Comparison of ENCODE assay signal across 17 cellular contexts in the genomic region with DNA sequence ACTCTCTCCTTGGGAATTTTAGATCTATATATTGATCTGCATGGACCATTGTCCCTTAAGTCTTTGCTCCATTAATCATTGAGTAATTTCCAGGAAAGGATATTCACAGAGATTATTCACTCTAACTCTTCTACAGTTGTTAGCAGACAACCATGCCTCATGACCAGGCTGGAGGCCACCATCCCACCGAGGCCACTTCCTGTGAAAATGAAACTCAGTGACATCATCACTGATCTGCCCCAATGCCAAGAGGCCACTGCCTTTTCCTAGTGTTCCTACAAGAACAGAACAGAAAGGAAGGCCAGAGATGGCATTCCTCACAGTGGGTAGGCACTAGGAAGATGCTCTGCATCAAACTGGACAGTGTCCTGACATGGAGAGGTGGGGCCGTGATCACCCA.
DNase-seq lines count a peak whose midpoint lies in the region; ATAC-seq lines count a peak whose summit lies in the region.
"Had no signal": no experiment of that assay in that cellular context is flagged by ENCODE, and none has a peak within 500 bp of the region (broad histone marks: within the 10 kb centered on the region; RNA-seq: fewer than 3 reads in every experiment).

No MANE protein-coding gene starts in this region.

- H3K4me3 Mint-ChIP-seq in activated T-helper 17 cell treated with anti-CD3 and anti-CD28 coated beads, Interleukin-2, amount 50 U/mL, for 72 hours, result no peak overlapping the region
- no peak overlapping the region for H3K4me3 Mint-ChIP-seq in stimulated activated naive B cell treated with anti-CD40 and anti-IgM and Interleukin-4, amounts not matched to agents 10 μg/mL and 1 μg/mL and 100 μg/mL, for 72 hours
- H3K4me3 Mint-ChIP-seq: B cell, nephron had no signal

- DNase-seq in AG08396 (ENCODE audit: low spot score) (peak; percentile 10), HK-2 (ENCODE audit: unreplicated experiment) (peak; percentile 25), myocyte (ENCODE audit: low read depth) (peak; percentile 26), hepatic stellate cell (ENCODE audit: low spot score) (no peak)
- DNase-seq in stimulated activated naive B cell treated with anti-CD40 and anti-IgM and Interleukin-4, amounts not matched to agents 10 μg/mL and 1 μg/mL and 100 μg/mL, for 72 hours, result no peak
- DNase-seq: activated CD4-positive, alpha-beta T cell treated with anti-CD3 and anti-CD28 coated beads, Interleukin-2, amount 50 U/mL, for 48 hours; aorta; lower lobe of right lung; NCI-H2081; NCI-H526 treated with DMSO at 0.1 percent for 48 hours; PC-9; substantia nigra had no signal

- H3K27me3 Mint-ChIP-seq in activated T-helper 17 cell treated with anti-CD3 and anti-CD28 coated beads, Interleukin-2, amount 50 U/mL, for 72 hours, result peaks cover 8% of the 10 kb centered on the region
- H3K27me3 Mint-ChIP-seq in stimulated activated naive B cell treated with anti-CD40 and anti-IgM and Interleukin-4, amounts not matched to agents 10 μg/mL and 1 μg/mL and 100 μg/mL, for 72 hours, result no peaks in the 10 kb centered on the region
- H3K27me3 Mint-ChIP-seq: B cell had no signal

- no peaks in the 10 kb centered on the region for H3K36me3 Mint-ChIP-seq in activated T-helper 17 cell treated with anti-CD3 and anti-CD28 coated beads, Interleukin-2, amount 50 U/mL, for 72 hours (ENCODE audit: low read depth)
- no peaks in the 10 kb centered on the region for H3K36me3 Mint-ChIP-seq in stimulated activated naive B cell treated with anti-CD40 and anti-IgM and Interleukin-4, amounts not matched to agents 10 μg/mL and 1 μg/mL and 100 μg/mL, for 72 hours

- no peak overlapping the region for H3K27ac Mint-ChIP-seq in activated T-helper 17 cell treated with anti-CD3 and anti-CD28 coated beads, Interleukin-2, amount 50 U/mL, for 72 hours
- H3K27ac Mint-ChIP-seq in stimulated activated naive B cell treated with anti-CD40 and anti-IgM and Interleukin-4, amounts not matched to agents 10 μg/mL and 1 μg/mL and 100 μg/mL, for 72 hours, result no peak overlapping the region
- H3K27ac Mint-ChIP-seq: B cell had no signal

- H3K9me3 Mint-ChIP-seq in activated T-helper 17 cell treated with anti-CD3 and anti-CD28 coated beads, Interleukin-2, amount 50 U/mL, for 72 hours, result no peaks in the 10 kb centered on the region
- H3K9me3 Mint-ChIP-seq in stimulated activated naive B cell treated with anti-CD40 and anti-IgM and Interleukin-4, amounts not matched to agents 10 μg/mL and 1 μg/mL and 100 μg/mL, for 72 hours, result no peaks in the 10 kb centered on the region
- H3K9me3 Mint-ChIP-seq: nephron had no signal

- ATAC-seq in activated T-helper 17 cell treated with anti-CD3 and anti-CD28 coated beads, Interleukin-2, amount 50 U/mL, for 72 hours (replicated peaks), result peak; percentile 50
- ATAC-seq in stimulated activated naive B cell treated with anti-CD40 and anti-IgM and Interleukin-4, amounts not matched to agents 10 μg/mL and 1 μg/mL and 100 μg/mL, for 72 hours (replicated peaks), result no peak
- no peak for ATAC-seq in GM21360 (IDR thresholded peaks at IDR 0.05; ENCODE audit: unreplicated experiment)
- no peak for ATAC-seq in GM19324 (IDR thresholded peaks at IDR 0.05; ENCODE audit: low FRiP score, unreplicated experiment)
- ATAC-seq: lower lobe of right lung had no signal

- no peaks in the 10 kb centered on the region for H3K4me1 Mint-ChIP-seq in activated T-helper 17 cell treated with anti-CD3 and anti-CD28 coated beads, Interleukin-2, amount 50 U/mL, for 72 hours
- peaks cover 0 to 1% of the 10 kb centered on the region in 2 donors for H3K4me1 Mint-ChIP-seq in stimulated activated naive B cell treated with anti-CD40 and anti-IgM and Interleukin-4, amounts not matched to agents 10 μg/mL and 1 μg/mL and 100 μg/mL, for 72 hours
- H3K4me1 Mint-ChIP-seq: B cell, nephron had no signal

Comparison
In these comparisons a context has a peak if more than half of its experiments do, and no peak if none do; other contexts are left out.
1. DNase-seq: peak in AG08396 (single experiment), HK-2 (single experiment) and myocyte (single experiment); none in hepatic stellate cell (single experiment) and stimulated activated naive B cell treated with anti-CD40 and anti-IgM and Interleukin-4, amounts not matched to agents 10 μg/mL and 1 μg/mL and 100 μg/mL, for 72 hours (single experiment).